8 cellular contexts compared by ENCODE assay signal in the genomic region with DNA sequence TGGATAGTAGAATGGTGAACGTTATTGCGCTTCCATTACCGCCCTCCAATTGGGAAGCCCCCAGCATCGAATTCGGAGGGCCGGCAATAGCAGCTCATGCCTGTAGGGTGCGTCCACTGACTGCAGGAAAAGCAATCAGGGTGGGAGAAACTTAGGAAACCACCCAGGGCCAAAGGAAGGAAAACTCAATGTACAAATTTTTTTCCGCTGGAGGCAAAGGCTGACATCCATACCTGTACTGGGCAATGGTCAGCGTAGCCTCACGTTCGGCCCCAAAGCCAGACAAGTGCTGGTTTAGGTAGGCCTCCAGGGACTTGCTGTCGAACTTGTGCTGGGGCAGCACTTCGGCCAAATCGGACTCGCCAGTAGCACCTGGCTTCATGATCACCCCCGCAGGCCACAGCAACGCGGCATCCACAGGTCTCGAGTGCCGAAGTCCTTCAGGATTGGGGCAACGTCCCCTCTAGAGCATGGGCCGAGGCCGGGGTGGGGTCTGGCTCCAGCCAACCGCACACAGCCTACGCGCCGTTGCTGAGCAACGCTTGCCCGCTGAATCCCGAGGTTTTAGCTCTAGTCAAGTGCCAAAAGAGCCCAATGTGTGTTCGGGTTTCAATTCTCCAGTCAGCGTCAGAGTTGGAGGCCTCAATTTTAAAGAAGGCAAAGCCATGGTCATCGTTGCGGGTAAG. TPM values are rescaled to one million over a fixed set of nuclear protein-coding genes. Genes with fewer than 3 reads are reported as not detected.
A peak's percentile ranks its signal among the peaks of the same experiment; 100 is the strongest.
DNase-seq lines count a peak whose midpoint lies in the region; ATAC-seq and TF ChIP-seq lines count a peak whose summit lies in the region.

A gene with protein sequence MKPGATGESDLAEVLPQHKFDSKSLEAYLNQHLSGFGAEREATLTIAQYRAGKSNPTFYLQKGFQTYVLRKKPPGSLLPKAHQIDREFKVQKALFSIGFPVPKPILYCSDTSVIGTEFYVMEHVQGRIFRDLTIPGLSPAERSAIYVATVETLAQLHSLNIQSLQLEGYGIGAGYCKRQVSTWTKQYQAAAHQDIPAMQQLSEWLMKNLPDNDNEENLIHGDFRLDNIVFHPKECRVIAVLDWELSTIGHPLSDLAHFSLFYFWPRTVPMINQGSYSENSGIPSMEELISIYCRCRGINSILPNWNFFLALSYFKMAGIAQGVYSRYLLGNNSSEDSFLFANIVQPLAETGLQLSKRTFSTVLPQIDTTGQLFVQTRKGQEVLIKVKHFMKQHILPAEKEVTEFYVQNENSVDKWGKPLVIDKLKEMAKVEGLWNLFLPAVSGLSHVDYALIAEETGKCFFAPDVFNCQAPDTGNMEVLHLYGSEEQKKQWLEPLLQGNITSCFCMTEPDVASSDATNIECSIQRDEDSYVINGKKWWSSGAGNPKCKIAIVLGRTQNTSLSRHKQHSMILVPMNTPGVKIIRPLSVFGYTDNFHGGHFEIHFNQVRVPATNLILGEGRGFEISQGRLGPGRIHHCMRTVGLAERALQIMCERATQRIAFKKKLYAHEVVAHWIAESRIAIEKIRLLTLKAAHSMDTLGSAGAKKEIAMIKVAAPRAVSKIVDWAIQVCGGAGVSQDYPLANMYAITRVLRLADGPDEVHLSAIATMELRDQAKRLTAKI (minus strand): TSS at position 440 of the 686 bp plus-strand sequence. CDS start 58 bp downstream, at position 382.

- DNase-seq in AML-193 (lab: John Stamatoyannopoulos, UW) (peak; percentile 72 to 75), NCI-H2107 (lab: John Stamatoyannopoulos, UW) (peak; percentile 36), WERI-Rb-1 (peak; percentile 72), left colon (peak; percentile 79 to 85)
- peak; percentile 43 for DNase-seq in stimulated activated CD4-positive, alpha-beta T cell treated with anti-CD3 and anti-CD28 coated beads, Interleukin-1b, Interleukin-23, amount 100 ng/mL, for 48 hours

- intact Hi-C loops in dendritic cell treated with granulocyte-macrophage colony-stimulating factor and Interleukin-4, amounts not matched to agents 40 ng/mL and 50 ng/mL, for 4 days (cut with micrococcal nuclease) = no loop called here
- intact Hi-C loops in left colon (cut with DNase I, micrococcal nuclease) = no loop called here

- ATAC-seq in GM18517 (IDR thresholded peaks at IDR 0.05; ENCODE audit: unreplicated experiment) (peak; percentile 51), HG03039 (IDR thresholded peaks at IDR 0.05; ENCODE audit: unreplicated experiment) (peak; percentile 48), left colon (peak; percentile 77)

- H3K27ac ChIP-seq in WERI-Rb-1 = peak within 1 kb of the TSS; percentile 90

- peak; percentile 66 for TF ChIP-seq CTCF in WERI-Rb-1 (IDR thresholded peaks at IDR 0.05; ENCODE audit: low read depth, low read length)

- H3K27ac Mint-ChIP-seq in dendritic cell treated with granulocyte-macrophage colony-stimulating factor and Interleukin-4, amounts not matched to agents 40 ng/mL and 50 ng/mL, for 4 days = peak within 1 kb of the TSS; percentile 91

- peak within 1 kb of the TSS; percentile 80 for H3K4me3 Mint-ChIP-seq in dendritic cell treated with granulocyte-macrophage colony-stimulating factor and Interleukin-4, amounts not matched to agents 40 ng/mL and 50 ng/mL, for 4 days

- peaks cover 7% of the 10 kb centered on the region; the same call in 1 of the 2 replicates for H3K36me3 ChIP-seq in WERI-Rb-1

- peak within 1 kb of the TSS; percentile 58 for H3K4me3 ChIP-seq in WERI-Rb-1 (ENCODE audit: low read depth, low read length)

- H3K36me3 Mint-ChIP-seq in dendritic cell treated with granulocyte-macrophage colony-stimulating factor and Interleukin-4, amounts not matched to agents 40 ng/mL and 50 ng/mL, for 4 days (ENCODE audit: low read depth) = peaks cover 10% of the 10 kb centered on the region

- no peaks in the 10 kb centered on the region for H3K27me3 Mint-ChIP-seq in dendritic cell treated with granulocyte-macrophage colony-stimulating factor and Interleukin-4, amounts not matched to agents 40 ng/mL and 50 ng/mL, for 4 days

- H3K9me3 Mint-ChIP-seq in dendritic cell treated with granulocyte-macrophage colony-stimulating factor and Interleukin-4, amounts not matched to agents 40 ng/mL and 50 ng/mL, for 4 days = no peaks in the 10 kb centered on the region

- H3K27me3 ChIP-seq in WERI-Rb-1 (ENCODE audit: insufficient read depth, low read depth, severe bottlenecking) = no peaks in the 10 kb centered on the region

- peaks cover 31% of the 10 kb centered on the region for H3K4me1 Mint-ChIP-seq in dendritic cell treated with granulocyte-macrophage colony-stimulating factor and Interleukin-4, amounts not matched to agents 40 ng/mL and 50 ng/mL, for 4 days (ENCODE audit: low read depth)

- no peaks in the 10 kb centered on the region for H3K9me3 ChIP-seq in WERI-Rb-1 (ENCODE audit: severe bottlenecking)

RNA-seq across cellular contexts. Expression of the gene that starts here (rescaled TPM):
- 1 to 10 TPM; 5.2 to 9.2 TPM for total RNA-seq in left colon

Comparison
In these comparisons a context has a peak if more than half of its experiments do, and no peak if none do; other contexts are left out.
1. Peak in every context shown above with its lines: DNase-seq, ATAC-seq, H3K4me3 ChIP-seq and H3K27ac ChIP-seq.